ENCODE assay signal across 8 cellular contexts in genomic region chr12:70364695-70365397, GRCh38. TPM values are rescaled to one million over a fixed set of nuclear protein-coding genes. Genes with fewer than 3 reads are reported as not detected.
DNase-seq lines count a peak whose midpoint lies in the region; ATAC-seq, FAIRE-seq and TF ChIP-seq lines count a peak whose summit lies in the region.

No MANE protein-coding gene starts in this region.

- no peaks in the 10 kb centered on the region for H3K9me3 ChIP-seq in parathyroid adenoma (ENCODE audit: control insufficient read depth, low read length)

- ATAC-seq in HG03108 (IDR thresholded peaks at IDR 0.05; ENCODE audit: unreplicated experiment) (no peak), HG02678 (IDR thresholded peaks at IDR 0.05; ENCODE audit: unreplicated experiment) (no peak)

- H3K36me3 ChIP-seq in parathyroid adenoma (ENCODE audit: control insufficient read depth, insufficient read depth, low read length), result no peaks in the 10 kb centered on the region

- peak; percentile 63 for FAIRE-seq in G401.6 (lab: Jason Lieb, UNC)

- H3K4me1 ChIP-seq in parathyroid adenoma, result no peaks in the 10 kb centered on the region

- H3K27ac Mint-ChIP-seq in endothelial cell (ENCODE audit: unreplicated experiment), result peak overlapping the region; percentile 80

- H3K4me3 ChIP-seq in NB4 (ENCODE audit: low read depth, low read length) (peak overlapping the region; percentile 60), parathyroid adenoma (ENCODE audit: low read depth, low read length) (peak overlapping the region; percentile 14)

- no peak for TF ChIP-seq POLR2A in NB4 (IDR thresholded peaks at IDR 0.05; ENCODE audit: extremely low read depth, insufficient read length)

- H3K4me1 Mint-ChIP-seq in endothelial cell (ENCODE audit: unreplicated experiment), result peaks cover 24% of the 10 kb centered on the region

- no peak overlapping the region for H3K4me2 ChIP-seq in parathyroid adenoma (ENCODE audit: low read length)

- H3K9ac ChIP-seq in parathyroid adenoma, result no peak overlapping the region

- TF ChIP-seq CTCF in NB4 (IDR thresholded peaks at IDR 0.05; ENCODE audit: low read depth, low read length) (no peak), endothelial cell (IDR thresholded peaks at IDR 0.05; ENCODE audit: unreplicated experiment) (no peak), parathyroid adenoma (IDR thresholded peaks at IDR 0.05) (no peak)

- H3K27me3 Mint-ChIP-seq in endothelial cell (ENCODE audit: unreplicated experiment), result peaks cover 9% of the 10 kb centered on the region

- no peak for DNase-seq in NB4 (ENCODE audit: low read depth)
- peak; percentile 4 for DNase-seq in endothelial cell (ENCODE audit: low spot score)
- no peak for DNase-seq in effector CD4-positive, alpha-beta T cell
- DNase-seq in hepatic stellate cell (ENCODE audit: low spot score), result no peak

- peak overlapping the region; percentile 90 for H3K4me3 Mint-ChIP-seq in endothelial cell (ENCODE audit: unreplicated experiment)

- H2AFZ ChIP-seq in parathyroid adenoma, result peak overlapping the region; percentile 94

- H3K36me3 Mint-ChIP-seq in endothelial cell (ENCODE audit: low read depth, unreplicated experiment), result peaks cover 4% of the 10 kb centered on the region

- H3K27ac ChIP-seq in parathyroid adenoma, result no peak overlapping the region

- H3K79me2 ChIP-seq in parathyroid adenoma, result no peaks in the 10 kb centered on the region

- H3K9me3 Mint-ChIP-seq in endothelial cell (ENCODE audit: unreplicated experiment), result no peaks in the 10 kb centered on the region

- H3K27me3 ChIP-seq in parathyroid adenoma (ENCODE audit: control insufficient read depth, insufficient read depth, low read length), result no peaks in the 10 kb centered on the region

RNA-seq across cellular contexts. Expression of gene KCNMB4, which starts 1.2 kb away (rescaled TPM):
- 17.4 TPM for total RNA-seq in endothelial cell (ENCODE audit: unreplicated experiment)
